1 cellular context compared by ENCODE assay signal in the genomic region with DNA sequence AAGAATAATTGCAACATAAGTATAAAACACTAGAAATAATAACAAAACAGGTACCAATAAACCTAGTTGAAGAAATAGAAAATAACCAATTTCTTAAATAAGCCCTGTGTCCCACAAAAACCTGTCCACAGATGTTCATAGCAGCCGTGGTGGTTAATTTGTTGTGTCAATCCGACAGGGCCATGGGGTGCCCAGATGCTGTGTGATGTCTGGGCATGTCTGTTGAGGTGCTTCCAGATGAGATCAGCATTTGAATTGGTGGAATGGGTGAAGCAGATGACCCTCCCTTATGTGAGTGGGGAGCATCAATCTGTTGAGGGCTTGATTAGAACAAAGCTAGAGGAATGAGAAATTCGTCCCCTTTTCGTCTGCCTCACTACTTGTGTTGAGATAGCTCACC.
TF ChIP-seq lines count a peak whose summit lies in the region.

No MANE protein-coding gene starts in this region.

TF ChIP-seq in A549, 52 proteins besides CTCF, POLR2A, EP300 and RAD21 (continued from another document):
- TF ChIP-seq HMGXB4 (CRISPR knock-in tag; IDR thresholded peaks at IDR 0.05; ENCODE audit: borderline replicate concordance) (no peak), BHLHE40 (IDR thresholded peaks at IDR 0.05; ENCODE audit: low read depth, low read length) (no peak), KDM1A (IDR thresholded peaks at IDR 0.05; ENCODE audit: low read depth) (no peak), HEYL (CRISPR knock-in tag; IDR thresholded peaks at IDR 0.05) (no peak), NFE2L2 (conservative IDR thresholded peaks at IDR 0.05; ENCODE audit: low read length) (no peak), ZNF302 (CRISPR knock-in tag; IDR thresholded peaks at IDR 0.05) (no peak), PHF8 (IDR thresholded peaks at IDR 0.05; ENCODE audit: borderline replicate concordance, low read depth) (no peak), JUN (IDR thresholded peaks at IDR 0.05) (no peak), KDM5A (IDR thresholded peaks at IDR 0.05) (no peak), POLR2AphosphoS2 (conservative IDR thresholded peaks at IDR 0.05; ENCODE audit: low read length) (no peak), JUNB (IDR thresholded peaks at IDR 0.05) (no peak)
